ENCODE assay signal across 14 cellular contexts in genomic region chr10:70940834-70941568, GRCh38. TPM values are rescaled to one million over a fixed set of nuclear protein-coding genes. Genes with fewer than 3 reads are reported as not detected.
DNase-seq lines count a peak whose midpoint lies in the region; ATAC-seq and TF ChIP-seq lines count a peak whose summit lies in the region.
"Had no signal": no experiment of that assay in that cellular context is flagged by ENCODE, and none has a peak within 500 bp of the region (broad histone marks: within the 10 kb centered on the region; RNA-seq: fewer than 3 reads in every experiment).

No MANE protein-coding gene starts in this region.

- DNase-seq in NCI-H1417 (lab: John Stamatoyannopoulos, UW), result peak in 2 of 3 experiments; percentile 28 to 58
- no peak for DNase-seq in NCI-H1417 treated with DMSO at 0.1 percent for 48 hours (lab: John Stamatoyannopoulos, UW)
- peak; percentile 16 for DNase-seq in NCI-H524 treated with DMSO at 0.1 percent for 48 hours (lab: John Stamatoyannopoulos, UW)
- peak; percentile 61 for DNase-seq in choroid plexus epithelial cell (ENCODE audit: low read depth)
- DNase-seq in neuronal stem cell (ENCODE audit: low spot score), result no peak
- DNase-seq in WTC11 (ENCODE audit: low spot score), result no peak
- no peak for DNase-seq in tibial nerve (ENCODE audit: low spot score in 2 of 2)
- DNase-seq: activated T-cell treated with anti-CD3 and anti-CD28 coated beads, Interleukin-2, amount 50 U/mL, for 48 hours; kidney; NCI-H1694 treated with DMSO at 0.1 percent for 48 hours; trophoblast cell had no signal

- H2AFZ ChIP-seq in neuronal stem cell (ENCODE audit: low read length), result no peak overlapping the region

- peak overlapping the region; percentile 3 for H2BK5ac ChIP-seq in neuronal stem cell (ENCODE audit: low read length)

- no CpG with 5 or more reads among the region's 6 CpGs for WGBS in neuronal stem cell (ENCODE audit: extremely low coverage in 2 of 2, insufficient read length in 2 of 2, insufficient replicate concordance in 1 of 2), 2 donors
- 50 to 73% methylated on average over 6 of the region's 6 CpGs for WGBS in tibial nerve, 2 donors

- no peak overlapping the region for H4K8ac ChIP-seq in neuronal stem cell (ENCODE audit: low read depth, low read length)

- no peak overlapping the region for H3K27ac Mint-ChIP-seq in WTC11
- H3K27ac Mint-ChIP-seq: natural killer cell treated with Interleukin-12 subunit alpha and Interleukin-12 subunit beta and Interleukin-15 and Interleukin-18, amount 100 ng/mL, for 72 hours had no signal

- H2AK5ac ChIP-seq in neuronal stem cell (ENCODE audit: low read depth, low read length), result peak overlapping the region; percentile 22

- H3K27ac ChIP-seq in neuronal stem cell (replicated peaks; ENCODE audit: low read length), result no peak overlapping the region
- no peak overlapping the region for H3K27ac ChIP-seq in tibial nerve

- H3K36me3 ChIP-seq in neuronal stem cell (replicated peaks in 1 of 2; ENCODE audit: control insufficient read depth in 2 of 2, insufficient read depth in 2 of 2, low read length in 2 of 2) (no peaks in the 10 kb centered on the region), tibial nerve (no peaks in the 10 kb centered on the region)

- peaks cover 2% of the 10 kb centered on the region for H3K79me1 ChIP-seq in neuronal stem cell (ENCODE audit: low read depth, low read length)

- no peak for TF ChIP-seq EP300 in tibial nerve (IDR thresholded peaks at IDR 0.05)

- no peak for TF ChIP-seq POLR2A in tibial nerve (IDR thresholded peaks at IDR 0.05)

- no peak overlapping the region for H2BK12ac ChIP-seq in neuronal stem cell (ENCODE audit: low read length)

- H3K36me3 Mint-ChIP-seq in WTC11, result no peaks in the 10 kb centered on the region
- H3K36me3 Mint-ChIP-seq: natural killer cell treated with Interleukin-12 subunit alpha and Interleukin-12 subunit beta and Interleukin-15 and Interleukin-18, amount 100 ng/mL, for 72 hours had no signal

- no peak overlapping the region for H3K4me2 ChIP-seq in neuronal stem cell (ENCODE audit: insufficient read depth, low read length, poor library complexity, severe bottlenecking)

- H3K9ac ChIP-seq in neuronal stem cell (ENCODE audit: low read depth, low read length, poor library complexity), result no peak overlapping the region

- peaks cover 0 to 45% (median 2%) of the 10 kb centered on the region in 3 experiments for H3K27me3 ChIP-seq in neuronal stem cell (ENCODE audit: control insufficient read depth in 3 of 3, insufficient read depth in 3 of 3, low read depth in 1 of 3, low read length in 3 of 3)
- no peaks in the 10 kb centered on the region for H3K27me3 ChIP-seq in tibial nerve

- no peak overlapping the region for H2BK120ac ChIP-seq in neuronal stem cell (ENCODE audit: low read depth, low read length)

- CTCF ChIA-PET in WTC11 (lab: Charles Lee), result interaction anchor here (1.2 to 1.4 kb wide), 2 partner anchors 10 to 38 kb away, joined by 3 to 4 read pairs; no protein-coding TSS in a partner anchor

- POLR2A ChIA-PET in WTC11 (lab: Charles Lee), result no interaction called here

- H3K9me3 ChIP-seq in neuronal stem cell (replicated peaks in 1 of 2; ENCODE audit: control insufficient read depth in 2 of 2, insufficient read depth in 1 of 2, low read depth in 1 of 2, low read length in 2 of 2), result no peaks in the 10 kb centered on the region
- no peaks in the 10 kb centered on the region for H3K9me3 ChIP-seq in tibial nerve

- H4K91ac ChIP-seq in neuronal stem cell (ENCODE audit: low read depth, low read length, poor library complexity), result no peak overlapping the region

- H3K9me3 Mint-ChIP-seq in WTC11, result no peaks in the 10 kb centered on the region
- H3K9me3 Mint-ChIP-seq: natural killer cell treated with Interleukin-12 subunit alpha and Interleukin-12 subunit beta and Interleukin-15 and Interleukin-18, amount 100 ng/mL, for 72 hours had no signal

- no peak overlapping the region for H3K23ac ChIP-seq in neuronal stem cell (ENCODE audit: low read depth, low read length, poor library complexity)

- no peak overlapping the region for H3K4me3 Mint-ChIP-seq in WTC11
- H3K4me3 Mint-ChIP-seq: natural killer cell treated with Interleukin-12 subunit alpha and Interleukin-12 subunit beta and Interleukin-15 and Interleukin-18, amount 100 ng/mL, for 72 hours had no signal

- H3K4me1 Mint-ChIP-seq in WTC11, result 0 out of 2 replicates have a peak, but pooled peaks cover 2% of the 10 kb centered on the region

- H3K4me3 ChIP-seq in choroid plexus epithelial cell (ENCODE audit: low read depth, low read length), result no peak overlapping the region
- H3K4me3 ChIP-seq in neuronal stem cell (ENCODE audit: low read length in 2 of 2), result no peak overlapping the region
- H3K4me3 ChIP-seq in tibial nerve, result no peak overlapping the region

- H2BK15ac ChIP-seq in neuronal stem cell (ENCODE audit: low read length), result no peak overlapping the region

- H3K14ac ChIP-seq in neuronal stem cell (ENCODE audit: low read length), result peak overlapping the region; percentile 92

- no peaks in the 10 kb centered on the region; the same call in 1 of the 2 replicates for H3K27me3 Mint-ChIP-seq in WTC11 (ENCODE audit: low read depth)

- H3K18ac ChIP-seq in neuronal stem cell (ENCODE audit: low read length), result no peak overlapping the region

- no peak for ATAC-seq in WTC11
- ATAC-seq in GM21367 (IDR thresholded peaks at IDR 0.05; ENCODE audit: unreplicated experiment), result no peak
- ATAC-seq: esophagus mucosa; natural killer cell treated with Interleukin-12 subunit alpha and Interleukin-12 subunit beta and Interleukin-15 and Interleukin-18, amount 100 ng/mL, for 72 hours had no signal

- no peak overlapping the region for H3K4ac ChIP-seq in neuronal stem cell (ENCODE audit: low read length)

- TF ChIP-seq CTCF in choroid plexus epithelial cell (conservative IDR thresholded peaks at IDR 0.05; ENCODE audit: low read depth, low read length), result no peak
- TF ChIP-seq CTCF in WTC11 (IDR thresholded peaks at IDR 0.05), result no peak
- no peak for TF ChIP-seq CTCF in tibial nerve (IDR thresholded peaks at IDR 0.05)

- H3K4me1 ChIP-seq in neuronal stem cell (ENCODE audit: control insufficient read depth in 2 of 2, insufficient read depth in 1 of 2, low read depth in 1 of 2, low read length in 2 of 2) (peaks cover 0 to 10% of the 10 kb centered on the region in 2 donors), tibial nerve (no peaks in the 10 kb centered on the region)

TF ChIP-seq in WTC11, 78 proteins besides CTCF, POLR2A, EP300 and RAD21 (continues in another document):
- TF ChIP-seq, protein P1, sequence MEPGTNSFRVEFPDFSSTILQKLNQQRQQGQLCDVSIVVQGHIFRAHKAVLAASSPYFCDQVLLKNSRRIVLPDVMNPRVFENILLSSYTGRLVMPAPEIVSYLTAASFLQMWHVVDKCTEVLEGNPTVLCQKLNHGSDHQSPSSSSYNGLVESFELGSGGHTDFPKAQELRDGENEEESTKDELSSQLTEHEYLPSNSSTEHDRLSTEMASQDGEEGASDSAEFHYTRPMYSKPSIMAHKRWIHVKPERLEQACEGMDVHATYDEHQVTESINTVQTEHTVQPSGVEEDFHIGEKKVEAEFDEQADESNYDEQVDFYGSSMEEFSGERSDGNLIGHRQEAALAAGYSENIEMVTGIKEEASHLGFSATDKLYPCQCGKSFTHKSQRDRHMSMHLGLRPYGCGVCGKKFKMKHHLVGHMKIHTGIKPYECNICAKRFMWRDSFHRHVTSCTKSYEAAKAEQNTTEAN (CRISPR knock-in tag; IDR thresholded peaks at IDR 0.05), result no peak
- TF ChIP-seq FOXK1 (CRISPR knock-in tag; IDR thresholded peaks at IDR 0.05) (no peak), SOX15 (CRISPR knock-in tag; IDR thresholded peaks at IDR 0.05) (no peak), ELF4 (CRISPR knock-in tag; IDR thresholded peaks at IDR 0.05; ENCODE audit: low read depth) (no peak), ZNF671 (CRISPR knock-in tag; IDR thresholded peaks at IDR 0.05) (no peak), MXD4 (CRISPR knock-in tag; IDR thresholded peaks at IDR 0.05; ENCODE audit: borderline replicate concordance) (no peak), JAZF1 (CRISPR knock-in tag; IDR thresholded peaks at IDR 0.05) (no peak), ZNF416 (CRISPR knock-in tag; IDR thresholded peaks at IDR 0.05) (no peak), ATF3 (CRISPR knock-in tag; conservative IDR thresholded peaks at IDR 0.05) (no peak)
- TF ChIP-seq, protein P2, sequence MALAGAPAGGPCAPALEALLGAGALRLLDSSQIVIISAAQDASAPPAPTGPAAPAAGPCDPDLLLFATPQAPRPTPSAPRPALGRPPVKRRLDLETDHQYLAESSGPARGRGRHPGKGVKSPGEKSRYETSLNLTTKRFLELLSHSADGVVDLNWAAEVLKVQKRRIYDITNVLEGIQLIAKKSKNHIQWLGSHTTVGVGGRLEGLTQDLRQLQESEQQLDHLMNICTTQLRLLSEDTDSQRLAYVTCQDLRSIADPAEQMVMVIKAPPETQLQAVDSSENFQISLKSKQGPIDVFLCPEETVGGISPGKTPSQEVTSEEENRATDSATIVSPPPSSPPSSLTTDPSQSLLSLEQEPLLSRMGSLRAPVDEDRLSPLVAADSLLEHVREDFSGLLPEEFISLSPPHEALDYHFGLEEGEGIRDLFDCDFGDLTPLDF (CRISPR knock-in tag; IDR thresholded peaks at IDR 0.05), result no peak

RNA-seq across cellular contexts. Expression of gene PCBD1, which starts 52.6 kb away (rescaled TPM):
- 71.7 TPM for polyA plus RNA-seq in neuronal stem cell (2013, experiment 1 of 2)
- 72.0 TPM for polyA plus RNA-seq in neuronal stem cell (2013, experiment 2 of 2)
- total RNA-seq in WTC11 (2021) (32.5 to 44.2 TPM (median 41.8 TPM) in 3 replicates), tibial nerve (10 to 100 TPM; 32.2 to 57.7 (median 39.1) TPM)

Comparison
In these comparisons a context has a peak if more than half of its experiments do, and no peak if none do; other contexts are left out.
1. DNase-seq: peak in NCI-H1417 (2 of 3), NCI-H524 treated with DMSO at 0.1 percent for 48 hours (single experiment) and choroid plexus epithelial cell (single experiment); none in NCI-H1417 treated with DMSO at 0.1 percent for 48 hours (single experiment), neuronal stem cell (single experiment), WTC11 (single experiment) and tibial nerve (0 of 2).